Comparison of ENCODE assay signal across 8 cellular contexts in the genomic region with DNA sequence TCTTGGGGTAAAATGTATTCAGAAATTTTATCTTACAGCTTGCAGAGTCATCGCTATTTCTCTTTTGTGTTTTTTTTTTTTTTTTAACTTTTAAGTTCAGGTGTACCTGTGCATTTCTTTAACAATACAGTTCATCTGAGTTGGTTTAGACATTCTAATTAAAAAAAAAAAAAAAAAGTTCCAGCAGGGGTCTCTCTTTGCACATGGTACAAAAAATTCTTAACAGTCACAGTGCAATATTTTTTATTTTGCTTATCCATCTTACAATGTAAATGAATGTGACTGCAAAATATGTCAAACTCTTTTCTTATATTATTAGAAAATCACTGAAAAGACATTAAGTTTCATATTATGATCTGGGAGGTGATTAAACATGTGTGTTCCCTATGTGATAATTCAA.
A peak's percentile ranks its signal among the peaks of the same experiment; 100 is the strongest.
DNase-seq lines count a peak whose midpoint lies in the region; FAIRE-seq and TF ChIP-seq lines count a peak whose summit lies in the region.

No MANE protein-coding gene starts in this region.

- H3K36me3 ChIP-seq in KMS-11 (ENCODE audit: insufficient read depth): no peaks in the 10 kb centered on the region

- H3K79me2 ChIP-seq in KMS-11 (ENCODE audit: insufficient read depth, low read depth): no peaks in the 10 kb centered on the region

- H3K4me3 ChIP-seq in KMS-11 (IDR thresholded peaks at IDR 0.05; ENCODE audit: insufficient read depth, low read depth, low read length): no peak overlapping the region

- H3K27ac ChIP-seq in KMS-11: no peak overlapping the region

- DNase-seq in DMS114 treated with DMSO at 0.1 percent for 48 hours (lab: John Stamatoyannopoulos, UW; ENCODE audit: unreplicated experiment) (peak; percentile 6), medulla oblongata (ENCODE audit: extremely low spot score) (peak; percentile 9), NCI-H226 (no peak), AG08396 (ENCODE audit: low spot score) (no peak)
- DNase-seq in stimulated activated CD4-positive, alpha-beta T cell treated with anti-CD3 and anti-CD28 coated beads, Interleukin-1b, Interleukin-23, amount 100 ng/mL, for 48 hours: no peak
- no peak for DNase-seq in activated CD4-positive, alpha-beta T cell treated with anti-CD3 and anti-CD28 coated beads, Interleukin-2, amount 50 U/mL, for 4 hours

- H4K20me1 ChIP-seq in KMS-11 (ENCODE audit: insufficient read depth): no peaks in the 10 kb centered on the region

- no peaks in the 10 kb centered on the region for H3K27me3 ChIP-seq in KMS-11 (ENCODE audit: insufficient read depth, low read depth)

- no peak overlapping the region for H3K4me2 ChIP-seq in KMS-11

- H2AFZ ChIP-seq in KMS-11 (ENCODE audit: low read depth): no peak overlapping the region

- peak; percentile 37 for FAIRE-seq in TTC549 (lab: Jason Lieb, UNC)

- peaks cover 9% of the 10 kb centered on the region for H3K4me1 ChIP-seq in KMS-11 (ENCODE audit: low read depth, poor library complexity, severe bottlenecking)

- TF ChIP-seq CTCF in KMS-11 (conservative IDR thresholded peaks at IDR 0.05; ENCODE audit: low read depth, low read length): peak; percentile 70

- no peak overlapping the region for H3K9ac ChIP-seq in KMS-11

Comparison
In these comparisons a context has a peak if more than half of its experiments do, and no peak if none do; other contexts are left out.
1. DNase-seq: peak in DMS114 treated with DMSO at 0.1 percent for 48 hours (single experiment) and medulla oblongata (single experiment); none in stimulated activated CD4-positive, alpha-beta T cell treated with anti-CD3 and anti-CD28 coated beads, Interleukin-1b, Interleukin-23, amount 100 ng/mL, for 48 hours (single experiment), NCI-H226 (single experiment), activated CD4-positive, alpha-beta T cell treated with anti-CD3 and anti-CD28 coated beads, Interleukin-2, amount 50 U/mL, for 4 hours (0 of 2) and AG08396 (single experiment).